3 cellular contexts compared by ENCODE assay signal in the genomic region with DNA sequence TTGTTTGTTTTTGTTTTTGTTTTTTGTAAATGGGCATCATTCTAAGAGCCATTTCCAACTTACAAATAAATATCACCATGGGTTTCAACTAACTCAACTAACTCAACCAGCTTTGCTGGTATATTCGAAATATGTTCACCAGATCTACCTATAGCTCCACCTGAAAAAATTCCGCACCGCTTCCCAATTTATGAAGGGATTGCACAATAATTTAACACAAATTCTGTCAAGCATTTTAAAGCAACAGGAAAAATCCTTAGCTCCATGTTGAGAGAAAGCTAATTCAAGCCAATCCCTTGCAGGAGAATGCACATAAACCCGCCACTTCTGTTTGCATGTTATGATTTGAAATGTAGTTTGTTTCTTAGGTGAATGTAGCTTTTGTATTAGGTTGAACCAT.
TF ChIP-seq lines count a peak whose summit lies in the region.

No MANE protein-coding gene starts in this region.

TF ChIP-seq in HepG2, 621 proteins besides CTCF, POLR2A, EP300 and RAD21:
- TF ChIP-seq ZNF704 (CRISPR knock-in tag; IDR thresholded peaks at IDR 0.05; ENCODE audit: borderline replicate concordance) (no peak), CEBPB (IDR thresholded peaks at IDR 0.05; ENCODE audit: borderline replicate concordance, low read depth, low read length) (peak; percentile 33; the same call in 1 of the 2 replicates)

TF ChIP-seq in H1, 55 proteins besides CTCF, POLR2A, EP300 and RAD21:
- no peak for TF ChIP-seq TBP (IDR thresholded peaks at IDR 0.05; ENCODE audit: low read depth, low read length)
- peak; percentile 56; the same call in 1 of the 2 replicates for TF ChIP-seq CEBPB (IDR thresholded peaks at IDR 0.05; ENCODE audit: low read depth, low read length)
- TF ChIP-seq BACH1 (IDR thresholded peaks at IDR 0.05; ENCODE audit: low read length), result no peak

TF ChIP-seq in HEK293T, 16 proteins besides CTCF, POLR2A, EP300 and RAD21:
- TF ChIP-seq L3MBTL2 (conservative IDR thresholded peaks at IDR 0.05), result no peak
- TF ChIP-seq FOXM1 (IDR thresholded peaks at IDR 0.05; ENCODE audit: borderline replicate concordance), result no peak
- no peak for TF ChIP-seq HDGF (IDR thresholded peaks at IDR 0.05; ENCODE audit: borderline replicate concordance)
- TF ChIP-seq SUZ12 (IDR thresholded peaks at IDR 0.05), result no peak
- no peak for TF ChIP-seq FOXK2 (IDR thresholded peaks at IDR 0.05)
- no peak for TF ChIP-seq NFRKB (IDR thresholded peaks at IDR 0.05)
- no peak for TF ChIP-seq ARNT (IDR thresholded peaks at IDR 0.05)
- no peak for TF ChIP-seq CTBP1 (IDR thresholded peaks at IDR 0.05; ENCODE audit: borderline replicate concordance)
- TF ChIP-seq ELF4 (IDR thresholded peaks at IDR 0.05), result no peak
- no peak for TF ChIP-seq FOXA1 (IDR thresholded peaks at IDR 0.05)
- TF ChIP-seq ZNF384 (IDR thresholded peaks at IDR 0.05), result no peak
- TF ChIP-seq SP1 (IDR thresholded peaks at IDR 0.05), result no peak
- TF ChIP-seq BHLHE40 (IDR thresholded peaks at IDR 0.05; ENCODE audit: borderline replicate concordance), result no peak
